Comparison of ENCODE assay signal across 17 cellular contexts in the genomic region with DNA sequence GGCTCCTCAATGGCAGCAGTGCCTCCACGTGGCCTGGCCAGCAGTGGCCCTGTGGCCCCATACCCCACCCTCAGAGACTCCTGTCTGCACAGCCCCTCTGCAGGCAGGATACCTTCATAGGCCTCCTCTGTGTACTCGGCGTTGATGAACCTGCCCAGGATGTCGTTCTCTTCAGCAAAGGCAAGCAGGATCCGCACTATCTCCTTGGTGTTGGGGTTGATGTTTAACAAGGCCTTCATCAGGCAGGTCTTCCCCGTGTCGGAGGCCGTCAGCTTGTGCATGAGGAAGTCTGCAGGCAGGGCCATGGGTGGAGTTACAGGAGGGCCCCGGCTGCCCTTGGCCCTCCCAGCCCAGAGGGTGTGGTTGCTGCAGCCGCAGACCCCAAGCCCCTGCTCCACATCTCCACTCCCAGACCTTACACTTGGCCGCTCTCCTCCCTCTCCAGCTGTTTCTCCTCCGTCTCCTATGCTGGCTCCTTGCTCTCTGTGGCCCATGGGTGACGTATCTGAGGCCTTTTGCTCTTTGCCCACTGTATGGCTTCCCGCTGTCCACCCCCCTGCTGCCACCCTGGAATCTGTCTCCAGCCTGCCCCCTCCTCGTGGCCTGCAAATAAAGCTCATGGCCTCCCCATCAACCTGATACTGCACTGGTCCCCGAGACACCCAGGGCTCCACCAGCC. TPM values are rescaled to one million over a fixed set of nuclear protein-coding genes. Genes with fewer than 3 reads are reported as not detected.
DNase-seq lines count a peak whose midpoint lies in the region; ATAC-seq and TF ChIP-seq lines count a peak whose summit lies in the region.
"Had no signal": no experiment of that assay in that cellular context is flagged by ENCODE, and none has a peak within 500 bp of the region (broad histone marks: within the 10 kb centered on the region; RNA-seq: fewer than 3 reads in every experiment).

No MANE protein-coding gene starts in this region.

- H4K20me1 ChIP-seq in hepatocyte (ENCODE audit: insufficient read depth, poor library complexity, severe bottlenecking), result no peaks in the 10 kb centered on the region
- H4K20me1 ChIP-seq: BLaER1 treated with 17β-estradiol and CSF1 and Interleukin-3, amounts not matched to agents 10 nM and 100 nM had no signal

- no peaks in the 10 kb centered on the region for H3K36me3 Mint-ChIP-seq in immature natural killer cell
- H3K36me3 Mint-ChIP-seq: CD4-positive, CD25-positive, alpha-beta regulatory T cell had no signal

- no peak overlapping the region for H3K4me3 Mint-ChIP-seq in stimulated activated naive CD8-positive, alpha-beta T cell treated with anti-CD3 and anti-CD28 coated beads, Interleukin-15, amount 100 ng/mL, for 72 hours
- H3K4me3 Mint-ChIP-seq in immature natural killer cell, result no peak overlapping the region
- H3K4me3 Mint-ChIP-seq: CD4-positive, CD25-positive, alpha-beta regulatory T cell had no signal

- H3K14ac ChIP-seq in neuronal stem cell (ENCODE audit: low read length), result peak overlapping the region; percentile 38

- intact Hi-C loops in upper lobe of right lung (cut with DNase I), result no loop called here

- WGBS in hepatocyte (ENCODE audit: low lambda C conversion rate, missing lambda C conversion rate), result 66% methylated on average over 16 of the region's 16 CpGs
- no CpG with 5 or more reads among the region's 16 CpGs for WGBS in neuronal stem cell (ENCODE audit: extremely low coverage in 2 of 2, insufficient read length in 2 of 2, insufficient replicate concordance in 1 of 2), 2 donors

- H4K8ac ChIP-seq in neuronal stem cell (ENCODE audit: low read depth, low read length), result peak overlapping the region; percentile 43

- H2BK120ac ChIP-seq in neuronal stem cell (ENCODE audit: low read depth, low read length), result peak overlapping the region; percentile 74

- no peak overlapping the region for H4K91ac ChIP-seq in neuronal stem cell (ENCODE audit: low read depth, low read length, poor library complexity)

- no peaks in the 10 kb centered on the region for H3K79me2 ChIP-seq in hepatocyte

- H2AK5ac ChIP-seq in neuronal stem cell (ENCODE audit: low read depth, low read length), result peak overlapping the region; percentile 91

- TF ChIP-seq CTCF in hepatocyte (IDR thresholded peaks at IDR 0.05; ENCODE audit: poor library complexity) (no peak), upper lobe of right lung (IDR thresholded peaks at IDR 0.05) (no peak)

- H3K27ac Mint-ChIP-seq in stimulated activated naive CD8-positive, alpha-beta T cell treated with anti-CD3 and anti-CD28 coated beads, Interleukin-15, amount 100 ng/mL, for 72 hours, result no peak overlapping the region
- H3K27ac Mint-ChIP-seq in immature natural killer cell, result no peak overlapping the region

- H3K4ac ChIP-seq in neuronal stem cell (ENCODE audit: low read length), result no peak overlapping the region

- H3K27me3 Mint-ChIP-seq in stimulated activated naive CD8-positive, alpha-beta T cell treated with anti-CD3 and anti-CD28 coated beads, Interleukin-15, amount 100 ng/mL, for 72 hours, result no peaks in the 10 kb centered on the region
- peaks cover 0 to 3% (median 3%) of the 10 kb centered on the region in 3 donors for H3K27me3 Mint-ChIP-seq in immature natural killer cell (ENCODE audit: low read depth in 3 of 3)

- no peak overlapping the region for H3K23ac ChIP-seq in neuronal stem cell (ENCODE audit: low read depth, low read length, poor library complexity)

- H3K18ac ChIP-seq in neuronal stem cell (ENCODE audit: low read length), result peak overlapping the region; percentile 87

- H3K9me3 ChIP-seq in hepatocyte (ENCODE audit: low read depth) (no peaks in the 10 kb centered on the region), neuronal stem cell (replicated peaks in 1 of 2; ENCODE audit: control insufficient read depth in 2 of 2, insufficient read depth in 1 of 2, low read depth in 1 of 2, low read length in 2 of 2) (no peaks in the 10 kb centered on the region), upper lobe of right lung (no peaks in the 10 kb centered on the region)
- H3K9me3 ChIP-seq: HAP-1 had no signal

- H2BK12ac ChIP-seq in neuronal stem cell (ENCODE audit: low read length), result peak overlapping the region; percentile 58

- H3K4me1 ChIP-seq in hepatocyte (ENCODE audit: insufficient read depth) (no peaks in the 10 kb centered on the region), neuronal stem cell (ENCODE audit: control insufficient read depth in 2 of 2, insufficient read depth in 1 of 2, low read depth in 1 of 2, low read length in 2 of 2) (no peaks in the 10 kb centered on the region), upper lobe of right lung (no peaks in the 10 kb centered on the region)
- H3K4me1 ChIP-seq: HAP-1 had no signal

- peak overlapping the region; percentile 66 for H2BK5ac ChIP-seq in neuronal stem cell (ENCODE audit: low read length)

- no peak for DNase-seq in stimulated activated naive CD8-positive, alpha-beta T cell treated with anti-CD3 and anti-CD28 coated beads, Interleukin-15, Interleukin-2, amounts not matched to agents 100 U/mL and 50 U/mL, for 24 hours
- DNase-seq in stimulated activated naive CD8-positive, alpha-beta T cell treated with anti-CD3 and anti-CD28 coated beads, Interleukin-15, amount 100 ng/mL, for 72 hours, result no peak
- peak; percentile 10 for DNase-seq in hepatocyte (ENCODE audit: low spot score)
- DNase-seq in neuronal stem cell (ENCODE audit: low spot score), result no peak
- no peak for DNase-seq in upper lobe of right lung
- no peak for DNase-seq in substantia nigra (lab: John Stamatoyannopoulos, UW)
- DNase-seq in immature natural killer cell, result no peak
- DNase-seq: ACHN; Calu3; CD4-positive, CD25-positive, alpha-beta regulatory T cell; DMS79; GOT3 had no signal

- H3K4me3 ChIP-seq in hepatocyte (no peak overlapping the region), neuronal stem cell (ENCODE audit: low read length in 2 of 2) (peak overlapping the region in 1 of 2 donors; percentile 45), upper lobe of right lung (no peak overlapping the region)
- H3K4me3 ChIP-seq: BLaER1 treated with 17β-estradiol and CSF1 and Interleukin-3, amounts not matched to agents 10 nM and 100 nM; GM12878; HAP-1 had no signal

- H3K27ac ChIP-seq in hepatocyte (no peak overlapping the region), neuronal stem cell (replicated peaks; ENCODE audit: low read length) (no peak overlapping the region), upper lobe of right lung (no peak overlapping the region), substantia nigra (ENCODE audit: low read depth, low read length, poor library complexity, severe bottlenecking) (no peak overlapping the region)
- H3K27ac ChIP-seq: BLaER1 treated with 17β-estradiol and CSF1 and Interleukin-3, amounts not matched to agents 10 nM and 100 nM; HL-60 had no signal

- H2AFZ ChIP-seq in hepatocyte (no peak overlapping the region), neuronal stem cell (ENCODE audit: low read length) (no peak overlapping the region)

- no peaks in the 10 kb centered on the region for H3K79me1 ChIP-seq in neuronal stem cell (ENCODE audit: low read depth, low read length)

- H3K9me3 Mint-ChIP-seq in stimulated activated naive CD8-positive, alpha-beta T cell treated with anti-CD3 and anti-CD28 coated beads, Interleukin-15, amount 100 ng/mL, for 72 hours, result no peaks in the 10 kb centered on the region
- H3K9me3 Mint-ChIP-seq in immature natural killer cell, result no peaks in the 10 kb centered on the region

- peak overlapping the region; percentile 58 for H2BK15ac ChIP-seq in neuronal stem cell (ENCODE audit: low read length)

- no peaks in the 10 kb centered on the region for H3K9me2 ChIP-seq in hepatocyte (replicated peaks; ENCODE audit: insufficient read depth)

- H3K27me3 ChIP-seq in hepatocyte, result no peaks in the 10 kb centered on the region
- peaks cover 0 to 16% (median 0%) of the 10 kb centered on the region in 3 experiments for H3K27me3 ChIP-seq in neuronal stem cell (ENCODE audit: control insufficient read depth in 3 of 3, insufficient read depth in 3 of 3, low read depth in 1 of 3, low read length in 3 of 3)
- H3K27me3 ChIP-seq in upper lobe of right lung, result no peaks in the 10 kb centered on the region
- H3K27me3 ChIP-seq: BLaER1 treated with 17β-estradiol and CSF1 and Interleukin-3, amounts not matched to agents 10 nM and 100 nM had no signal

- no peaks in the 10 kb centered on the region for H3K36me3 ChIP-seq in hepatocyte (replicated peaks; ENCODE audit: insufficient read depth, low read depth)
- no peaks in the 10 kb centered on the region for H3K36me3 ChIP-seq in neuronal stem cell (replicated peaks in 1 of 2; ENCODE audit: control insufficient read depth in 2 of 2, insufficient read depth in 2 of 2, low read length in 2 of 2)
- H3K36me3 ChIP-seq in upper lobe of right lung, result no peaks in the 10 kb centered on the region
- H3K36me3 ChIP-seq: BLaER1 treated with 17β-estradiol and CSF1 and Interleukin-3, amounts not matched to agents 10 nM and 100 nM; HAP-1 had no signal

- peaks cover 6% of the 10 kb centered on the region for H3K4me1 Mint-ChIP-seq in stimulated activated naive CD8-positive, alpha-beta T cell treated with anti-CD3 and anti-CD28 coated beads, Interleukin-15, amount 100 ng/mL, for 72 hours
- peaks cover 2 to 5% of the 10 kb centered on the region in 2 donors for H3K4me1 Mint-ChIP-seq in immature natural killer cell

- peak; percentile 9 for ATAC-seq in stimulated activated naive CD8-positive, alpha-beta T cell treated with anti-CD3 and anti-CD28 coated beads, Interleukin-15, Interleukin-2, amounts not matched to agents 100 U/mL and 50 U/mL, for 24 hours
- no peak for ATAC-seq in stimulated activated naive CD8-positive, alpha-beta T cell treated with anti-CD3 and anti-CD28 coated beads, Interleukin-15, amount 100 ng/mL, for 72 hours
- ATAC-seq in upper lobe of right lung, result peak; percentile 13
- ATAC-seq in GM18867 (IDR thresholded peaks at IDR 0.05; ENCODE audit: unreplicated experiment), result no peak
- ATAC-seq: GM12878 had no signal

- H3K4me2 ChIP-seq in hepatocyte (no peak overlapping the region), neuronal stem cell (ENCODE audit: insufficient read depth, low read length, poor library complexity, severe bottlenecking) (no peak overlapping the region)
- H3K4me2 ChIP-seq: BLaER1 treated with 17β-estradiol and CSF1 and Interleukin-3, amounts not matched to agents 10 nM and 100 nM had no signal

- no peak overlapping the region for H3K9ac ChIP-seq in neuronal stem cell (ENCODE audit: low read depth, low read length, poor library complexity)
- H3K9ac ChIP-seq: BLaER1 treated with 17β-estradiol and CSF1 and Interleukin-3, amounts not matched to agents 10 nM and 100 nM had no signal

RNA-seq across cellular contexts. Expression of gene TRPV3, which starts 15.1 kb away (rescaled TPM):
- total RNA-seq in hepatocyte, result 2.6 and 8.1 TPM in 2 replicates
- 1.4 and 2.5 TPM in 2 replicates for polyA plus RNA-seq in hepatocyte
- polyA plus RNA-seq in neuronal stem cell (2013, experiment 1 of 2), result 2.0 TPM
- 2.4 TPM for polyA plus RNA-seq in neuronal stem cell (2013, experiment 2 of 2)
- 0.26 TPM for total RNA-seq in upper lobe of right lung
- 1 to 10 TPM in 1 of 3 donors, under 1 TPM in 2; 0.05 to 1.3 (median 0.39) TPM for polyA plus RNA-seq in immature natural killer cell

Comparison
In these comparisons a context has a peak if more than half of its experiments do, and no peak if none do; other contexts are left out.
1. ATAC-seq: peak in stimulated activated naive CD8-positive, alpha-beta T cell treated with anti-CD3 and anti-CD28 coated beads, Interleukin-15, Interleukin-2, amounts not matched to agents 100 U/mL and 50 U/mL, for 24 hours (single experiment) and upper lobe of right lung (single experiment); none in stimulated activated naive CD8-positive, alpha-beta T cell treated with anti-CD3 and anti-CD28 coated beads, Interleukin-15, amount 100 ng/mL, for 72 hours (single experiment) and GM18867 (single experiment).